Comparison of ENCODE assay signal across 2 cellular contexts in genomic region chr2:60496475-60496874, GRCh38.
TF ChIP-seq lines count a peak whose summit lies in the region.

No MANE protein-coding gene starts in this region.

TF ChIP-seq in SK-N-SH treated with all-trans-retinoic acid at 6 μM for 48 hours, 23 proteins besides CTCF, POLR2A, EP300 and RAD21 (continued from another document):
- no peak for TF ChIP-seq CREB5 (CRISPR knock-in tag; IDR thresholded peaks at IDR 0.05; ENCODE audit: low read depth)
- TF ChIP-seq ZFP30 (CRISPR knock-in tag; IDR thresholded peaks at IDR 0.05) = no peak
- no peak for TF ChIP-seq GLIS3 (CRISPR knock-in tag; IDR thresholded peaks at IDR 0.05)
- no peak for TF ChIP-seq ZNF70 (CRISPR knock-in tag; IDR thresholded peaks at IDR 0.05)
- no peak for TF ChIP-seq PPARA (CRISPR knock-in tag; IDR thresholded peaks at IDR 0.05; ENCODE audit: borderline replicate concordance)
- TF ChIP-seq BACH2 (CRISPR knock-in tag; IDR thresholded peaks at IDR 0.05; ENCODE audit: borderline replicate concordance) = no peak
- no peak for TF ChIP-seq CSDC2 (CRISPR knock-in tag; IDR thresholded peaks at IDR 0.05)
- no peak for TF ChIP-seq SNAI2 (CRISPR knock-in tag; IDR thresholded peaks at IDR 0.05)
- TF ChIP-seq RARB (CRISPR knock-in tag; IDR thresholded peaks at IDR 0.05) = no peak
- no peak for TF ChIP-seq TCF4 (CRISPR knock-in tag; IDR thresholded peaks at IDR 0.05; ENCODE audit: borderline replicate concordance)
- no peak for TF ChIP-seq TSHZ2 (CRISPR knock-in tag; IDR thresholded peaks at IDR 0.05)
- no peak for TF ChIP-seq ZNF565 (CRISPR knock-in tag; conservative IDR thresholded peaks at IDR 0.05; ENCODE audit: low read depth)
- no peak for TF ChIP-seq ESRRG (CRISPR knock-in tag; IDR thresholded peaks at IDR 0.05)

TF ChIP-seq in SK-N-SH, 30 proteins besides CTCF, POLR2A, EP300 and RAD21 (continued from another document):
- TF ChIP-seq MAX (IDR thresholded peaks at IDR 0.05; ENCODE audit: low read depth) (no peak), POLR2AphosphoS5 (IDR thresholded peaks at IDR 0.05; ENCODE audit: low read depth, low read length) (no peak), PBX3 (IDR thresholded peaks at IDR 0.05) (no peak), TEAD4 (IDR thresholded peaks at IDR 0.05; ENCODE audit: borderline replicate concordance, insufficient read depth) (no peak), EZH2phosphoT487 (IDR thresholded peaks at IDR 0.05; ENCODE audit: borderline replicate concordance, low read depth) (no peak), RCOR1 (IDR thresholded peaks at IDR 0.05; ENCODE audit: low read length) (no peak), REST (IDR thresholded peaks at IDR 0.05; ENCODE audit: low read depth, low read length) (no peak), TCF12 (IDR thresholded peaks at IDR 0.05) (no peak), SIN3A (IDR thresholded peaks at IDR 0.05; ENCODE audit: borderline replicate concordance, low read depth, low read length) (no peak), GATA2 (CRISPR knock-in tag; IDR thresholded peaks at IDR 0.05) (no peak), ELF1 (IDR thresholded peaks at IDR 0.05) (no peak), YY1 (IDR thresholded peaks at IDR 0.05; ENCODE audit: low read depth) (no peak), MEF2A (IDR thresholded peaks at IDR 0.05; ENCODE audit: borderline replicate concordance, low read depth) (no peak), FOSL2 (IDR thresholded peaks at IDR 0.05; ENCODE audit: borderline replicate concordance, low read depth) (no peak), CHD2 (IDR thresholded peaks at IDR 0.05; ENCODE audit: low read length, partially characterized antibody) (no peak)
